In genomic region chr17:79654960-79655382, GRCh38 we compare ENCODE assay signal across 2 cellular contexts.
TF ChIP-seq lines count a peak whose summit lies in the region.

No MANE protein-coding gene starts in this region.

TF ChIP-seq in SK-N-SH, 30 proteins besides CTCF, POLR2A, EP300 and RAD21 (continued from another document):
- TF ChIP-seq ZBTB33 (IDR thresholded peaks at IDR 0.05; ENCODE audit: borderline replicate concordance, low read depth), result no peak
- TF ChIP-seq YY1 (IDR thresholded peaks at IDR 0.05; ENCODE audit: low read depth), result no peak
- TF ChIP-seq USF1 (IDR thresholded peaks at IDR 0.05; ENCODE audit: borderline replicate concordance, low read depth), result no peak
- TF ChIP-seq CHD2 (IDR thresholded peaks at IDR 0.05; ENCODE audit: low read length, partially characterized antibody), result no peak
- no peak for TF ChIP-seq MXI1 (IDR thresholded peaks at IDR 0.05; ENCODE audit: low read depth, low read length)

TF ChIP-seq in SK-N-SH treated with all-trans-retinoic acid at 6 μM for 48 hours, 23 proteins besides CTCF, POLR2A, EP300 and RAD21 (continued from another document):
- no peak for TF ChIP-seq PATZ1 (CRISPR knock-in tag; IDR thresholded peaks at IDR 0.05; ENCODE audit: borderline replicate concordance)
- TF ChIP-seq GLIS3 (CRISPR knock-in tag; IDR thresholded peaks at IDR 0.05), result no peak
- no peak for TF ChIP-seq ZNF70 (CRISPR knock-in tag; IDR thresholded peaks at IDR 0.05)
